ENCODE assay signal across 21 cellular contexts in the genomic region with DNA sequence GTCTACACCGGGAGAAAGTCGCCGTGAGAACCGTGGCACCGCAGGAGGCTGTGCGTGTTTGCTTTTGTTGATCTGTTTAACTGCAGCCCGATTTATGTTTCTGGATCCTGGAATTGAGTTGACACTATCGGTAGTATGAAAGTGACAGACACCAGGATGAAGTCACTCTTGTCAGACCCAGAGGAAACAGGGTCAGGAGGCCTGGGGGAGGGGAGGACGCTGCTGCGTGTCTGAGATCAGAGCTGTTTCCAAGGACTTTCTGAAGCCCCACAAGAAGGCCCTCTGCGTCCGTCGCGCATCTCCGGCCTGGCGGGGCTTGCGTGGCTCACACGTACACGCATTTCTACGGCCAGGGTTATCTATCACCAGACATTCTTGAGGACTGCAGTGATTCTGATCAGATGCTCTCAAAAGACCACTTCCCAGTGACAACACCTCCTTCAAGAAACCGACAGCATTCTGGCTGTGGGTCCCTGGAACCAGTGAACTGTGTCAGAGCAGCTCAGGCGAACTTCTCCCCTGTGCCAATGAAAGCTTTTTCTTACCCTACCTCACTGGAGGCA.
DNase-seq lines count a peak whose midpoint lies in the region; ATAC-seq and TF ChIP-seq lines count a peak whose summit lies in the region.
"Had no signal": no experiment of that assay in that cellular context is flagged by ENCODE, and none has a peak within 500 bp of the region (broad histone marks: within the 10 kb centered on the region; RNA-seq: fewer than 3 reads in every experiment).

No MANE protein-coding gene starts in this region.

- H2BK15ac ChIP-seq in H9 (ENCODE audit: low read depth, low read length), result no peak overlapping the region; the same call in 1 of the 2 replicates

- no peaks in the 10 kb centered on the region for H3K36me3 ChIP-seq in left ventricle myocardium inferior
- H3K36me3 ChIP-seq in trophoblast cell (ENCODE audit: control insufficient read depth in 1 of 2, insufficient read depth in 2 of 2, low read length in 2 of 2), result no peaks in the 10 kb centered on the region
- H3K36me3 ChIP-seq: transverse colon had no signal

- no peak overlapping the region for H3K56ac ChIP-seq in H9 (ENCODE audit: insufficient read length, low read depth, low read length)

- H3K9me3 Mint-ChIP-seq in activated T-cell treated with anti-CD3 and anti-CD28 coated beads, Interleukin-2, amount 50 U/mL, for 72 hours, result peaks cover 4 to 7% of the 10 kb centered on the region in 2 donors
- H3K9me3 Mint-ChIP-seq in H9, result peaks cover 12 to 17% of the 10 kb centered on the region in 2 experiments

- H3K4me1 ChIP-seq in H9 (ENCODE audit: insufficient read depth, low read length) (peaks cover 5% of the 10 kb centered on the region; the same call in 1 of the 2 replicates), left ventricle myocardium inferior (peaks cover 19% of the 10 kb centered on the region), trophoblast cell (ENCODE audit: control insufficient read depth in 1 of 2, insufficient read depth in 2 of 2, low read length in 2 of 2) (peaks cover 10 to 11% of the 10 kb centered on the region in 2 experiments)

- no peak overlapping the region for H3K27ac Mint-ChIP-seq in activated T-cell treated with anti-CD3 and anti-CD28 coated beads, Interleukin-2, amount 50 U/mL, for 72 hours
- H3K27ac Mint-ChIP-seq in H9, result no peak overlapping the region
- H3K27ac Mint-ChIP-seq: activated naive CD4-positive, alpha-beta T cell treated with anti-CD3 and anti-CD28 coated beads, Interleukin-2, amount 50 U/mL, for 72 hours; stimulated activated naive CD8-positive, alpha-beta T cell treated with anti-CD3 and anti-CD28 coated beads, Interleukin-15, amount 100 ng/mL, for 72 hours had no signal

- in situ Hi-C loops in ACHN (cut with HindIII; ENCODE audit: low pct_ligation_motif_present, low pct_unique_long_range_greater_than_20kb, low sequenced_read_pairs), result no loop called here

- H2AFZ ChIP-seq in H9 (ENCODE audit: low read length), result no peak overlapping the region
- H2AFZ ChIP-seq in trophoblast cell (ENCODE audit: insufficient read depth, low read length, poor library complexity), result no peak overlapping the region

- H3K9me3 ChIP-seq in H9 (ENCODE audit: control insufficient read depth, low read depth, low read length) (no peaks in the 10 kb centered on the region), left ventricle myocardium inferior (replicated peaks) (peaks cover 4% of the 10 kb centered on the region), trophoblast cell (ENCODE audit: insufficient read depth, low read depth, low read length) (peaks cover 2% of the 10 kb centered on the region)
- H3K9me3 ChIP-seq: transverse colon had no signal

- H4K8ac ChIP-seq in H9 (replicated peaks; ENCODE audit: insufficient read length, low read depth, low read length) (no peak overlapping the region), trophoblast cell (ENCODE audit: low read depth, low read length) (no peak overlapping the region)

- peak overlapping the region in 1 of 2 donors; percentile 43 for H3K4me3 Mint-ChIP-seq in activated T-cell treated with anti-CD3 and anti-CD28 coated beads, Interleukin-2, amount 50 U/mL, for 72 hours
- H3K4me3 Mint-ChIP-seq in H9, result 0 out of 5 replicates have a peak overlapping the region, but pooled peaks of 1 of the 2 experiments have one; percentile 26

- H3K4me3 ChIP-seq in left ventricle myocardium inferior (no peak overlapping the region), trophoblast cell (ENCODE audit: low read depth, low read length) (peak overlapping the region; percentile 20)
- H3K4me3 ChIP-seq: transverse colon had no signal

- no peak overlapping the region for H2BK20ac ChIP-seq in H9 (ENCODE audit: low read depth, low read length, poor library complexity, severe bottlenecking)

- H3K27ac ChIP-seq in H9 (ENCODE audit: insufficient read length, low read depth, low read length) (no peak overlapping the region), left ventricle myocardium inferior (replicated peaks) (peak overlapping the region; percentile 30), trophoblast cell (ENCODE audit: low read depth, low read length) (no peak overlapping the region)
- H3K27ac ChIP-seq: C4-2B, epithelial cell of prostate, KMS-11 had no signal

- H3K9ac ChIP-seq in H9 (ENCODE audit: extremely low read depth, insufficient read length, low read length) (no peak overlapping the region), trophoblast cell (ENCODE audit: low read length) (no peak overlapping the region)
- H3K9ac ChIP-seq: KMS-11 had no signal

- H3K27me3 Mint-ChIP-seq in activated T-cell treated with anti-CD3 and anti-CD28 coated beads, Interleukin-2, amount 50 U/mL, for 72 hours (ENCODE audit: low read depth), result peaks cover 27% of the 10 kb centered on the region
- peaks cover 3% of the 10 kb centered on the region for H3K27me3 Mint-ChIP-seq in H9 (ENCODE audit: low read depth)

- TF ChIP-seq CTCF in H9 (conservative IDR thresholded peaks at IDR 0.05), result no peak
- TF ChIP-seq CTCF in left ventricle myocardium inferior (IDR thresholded peaks at IDR 0.05; ENCODE audit: borderline replicate concordance), result no peak

- H3K36me3 Mint-ChIP-seq in activated T-cell treated with anti-CD3 and anti-CD28 coated beads, Interleukin-2, amount 50 U/mL, for 72 hours (ENCODE audit: insufficient read depth in 2 of 2), result peaks cover 6 to 9% of the 10 kb centered on the region in 2 donors
- peaks cover 7 to 14% (median 8%) of the 10 kb centered on the region in 3 experiments; a peak in 6 of 7 replicates for H3K36me3 Mint-ChIP-seq in H9 (ENCODE audit: insufficient read depth in 1 of 3, low read depth in 3 of 3)

- H2BK5ac ChIP-seq in H9 (ENCODE audit: insufficient read length, low read length) (no peak overlapping the region), trophoblast cell (ENCODE audit: low read depth, low read length, poor library complexity) (no peak overlapping the region)

- H2BK120ac ChIP-seq in H9 (ENCODE audit: low read depth, low read length, poor library complexity, severe bottlenecking) (no peak overlapping the region), trophoblast cell (ENCODE audit: insufficient read depth, low read length, poor library complexity) (no peak overlapping the region)

- WGBS in H9 (ENCODE audit: extremely low coverage, insufficient read length, low lambda C conversion rate), result no CpG with 5 or more reads among the region's 22 CpGs
- no CpG with 5 or more reads among the region's 22 CpGs for WGBS in trophoblast cell (ENCODE audit: extremely low coverage, insufficient coverage, insufficient read length)

- no peak overlapping the region for H3T11ph ChIP-seq in H9 (ENCODE audit: low read length)

- no peaks in the 10 kb centered on the region for H3K23me2 ChIP-seq in H9 (ENCODE audit: insufficient read length, low read depth, low read length, poor library complexity, severe bottlenecking)

- H3K79me2 ChIP-seq in H9 (ENCODE audit: insufficient read depth, low read length) (no peaks in the 10 kb centered on the region), trophoblast cell (ENCODE audit: control insufficient read depth, insufficient read depth, low read length, poor library complexity) (no peaks in the 10 kb centered on the region)

- H4K5ac ChIP-seq in H9 (ENCODE audit: insufficient read length, low read depth, low read length), result no peak overlapping the region

- H3K18ac ChIP-seq in H9 (ENCODE audit: insufficient read length, low read depth, low read length) (no peak overlapping the region), trophoblast cell (ENCODE audit: low read length) (no peak overlapping the region)

- DNase-seq in activated T-cell treated with anti-CD3 and anti-CD28 coated beads, Interleukin-2, amount 50 U/mL, for 72 hours, result no peak
- DNase-seq in activated T-cell treated with anti-CD3 and anti-CD28 coated beads, Interleukin-2, amount 50 U/mL, for 1 hour, result no peak
- DNase-seq in H9 (peak; percentile 40), left ventricle myocardium inferior (no peak), trophoblast cell (no peak), ACHN (no peak)
- DNase-seq: activated T-cell treated with anti-CD3 and anti-CD28 coated beads, Interleukin-2, amount 50 U/mL, for 48 hours; cerebellar nuclear complex; NCI-H1694; NCI-H526 treated with DMSO at 0.1 percent for 48 hours; occipital lobe; RPMI8226; stimulated activated naive CD8-positive, alpha-beta T cell treated with anti-CD3 and anti-CD28 coated beads, Interleukin-15, amount 100 ng/mL, for 72 hours; T1000; transverse colon had no signal

- H4K91ac ChIP-seq in H9 (ENCODE audit: insufficient read length, low read depth, low read length) (no peak overlapping the region), trophoblast cell (ENCODE audit: low read depth, low read length) (no peak overlapping the region)

- H4K12ac ChIP-seq in trophoblast cell (ENCODE audit: low read depth, low read length), result no peak overlapping the region

- peak; percentile 15 to 25 for ATAC-seq in activated T-cell treated with anti-CD3 and anti-CD28 coated beads, Interleukin-2, amount 50 U/mL, for 72 hours (replicated peaks in 1 of 2)
- ATAC-seq in HG03354 (IDR thresholded peaks at IDR 0.05; ENCODE audit: poor library complexity, severe bottlenecking, unreplicated experiment), result no peak
- no peak for ATAC-seq in GM18861 (IDR thresholded peaks at IDR 0.05; ENCODE audit: unreplicated experiment)
- ATAC-seq: stimulated activated naive CD8-positive, alpha-beta T cell treated with anti-CD3 and anti-CD28 coated beads, Interleukin-15, amount 100 ng/mL, for 72 hours had no signal

- intact Hi-C loops in left ventricle myocardium inferior (cut with micrococcal nuclease), result no loop called here

- H3K23ac ChIP-seq in H9 (ENCODE audit: insufficient read length, low read depth, low read length), result no peak overlapping the region
- H3K23ac ChIP-seq in trophoblast cell (ENCODE audit: low read length), result no peak overlapping the region

- H4K20me1 ChIP-seq in H9 (ENCODE audit: control insufficient read depth, insufficient read depth, insufficient read length), result no peaks in the 10 kb centered on the region

- no peak overlapping the region for H3K4ac ChIP-seq in H9 (ENCODE audit: low read depth, low read length)
- no peak overlapping the region for H3K4ac ChIP-seq in trophoblast cell (ENCODE audit: low read depth, low read length)

- H2BK12ac ChIP-seq in H9 (ENCODE audit: insufficient read length, low read depth, low read length) (no peak overlapping the region), trophoblast cell (ENCODE audit: low read length) (no peak overlapping the region)

- peaks cover 7% of the 10 kb centered on the region for H3K4me1 Mint-ChIP-seq in activated T-cell treated with anti-CD3 and anti-CD28 coated beads, Interleukin-2, amount 50 U/mL, for 72 hours (ENCODE audit: low read depth)
- H3K4me1 Mint-ChIP-seq in H9, result peaks cover 21 to 26% of the 10 kb centered on the region in 2 experiments

- H3K4me2 ChIP-seq in H9 (ENCODE audit: insufficient read depth, insufficient read length, low read length) (no peak overlapping the region), trophoblast cell (ENCODE audit: low read length) (no peak overlapping the region)
- H3K4me2 ChIP-seq: KMS-11 had no signal

- 0 out of 2 replicates have a peak overlapping the region, but pooled peaks have one; percentile 31 for H3K14ac ChIP-seq in H9 (ENCODE audit: insufficient read depth, low read length)
- H3K14ac ChIP-seq in trophoblast cell (ENCODE audit: low read length), result no peak overlapping the region

- H2AK5ac ChIP-seq in H9 (ENCODE audit: insufficient read length, low read length) (no peak overlapping the region), trophoblast cell (ENCODE audit: low read length) (no peak overlapping the region)

- no peaks in the 10 kb centered on the region for H3K27me3 ChIP-seq in H9 (ENCODE audit: insufficient read depth, low read length)
- peaks cover 62% of the 10 kb centered on the region for H3K27me3 ChIP-seq in left ventricle myocardium inferior (ENCODE audit: low read depth)
- H3K27me3 ChIP-seq in trophoblast cell (ENCODE audit: insufficient read depth, low read length), result no peaks in the 10 kb centered on the region

- H3K79me1 ChIP-seq in H9 (ENCODE audit: insufficient read depth, low read depth, low read length, poor library complexity, severe bottlenecking) (no peaks in the 10 kb centered on the region), trophoblast cell (ENCODE audit: low read length) (no peaks in the 10 kb centered on the region)

Comparison
In these comparisons a context has a peak if more than half of its experiments do, and no peak if none do; other contexts are left out.
1. ATAC-seq: peak in activated T-cell treated with anti-CD3 and anti-CD28 coated beads, Interleukin-2, amount 50 U/mL, for 72 hours (2 of 2); none in HG03354 (single experiment) and GM18861 (single experiment).